ENCODE assay signal across 31 cellular contexts in genomic region chr3:3209057-3209456, GRCh38.
"Had no signal": no experiment of that assay in that cellular context is flagged by ENCODE, and none has a peak within 500 bp of the region (broad histone marks: within the 10 kb centered on the region; RNA-seq: fewer than 3 reads in every experiment).

No MANE protein-coding gene starts in this region.

- DNase-seq: hypothalamus; immature natural killer cell; kidney; left colon; left lung; lower lobe of right lung; mammary epithelial cell; mesenchymal stem cell; naive B cell; natural killer cell; nephron progenitor cell; ovary; retina; right cardiac atrium; stimulated activated CD4-positive, alpha-beta T cell treated with anti-CD3 and anti-CD28 coated beads, Interleukin-12 subunit alpha, Interleukin-12 subunit beta, amount 100 ng/mL, for 4 hours; stimulated activated CD4-positive, alpha-beta T cell treated with anti-CD3 and anti-CD28 coated beads, Interleukin-15, amount 100 ng/mL, for 24 hours; stimulated activated CD4-positive, alpha-beta T cell treated with anti-CD3 and anti-CD28 coated beads, Interleukin-2, amount 100 ng/mL, for 24 hours; stimulated activated CD4-positive, alpha-beta T cell treated with anti-CD3 and anti-CD28 coated beads, Interleukin-4, amount 100 ng/mL, for 1 hour; stimulated activated naive B cell treated with anti-CD40 and anti-IgM and Interleukin-4, amounts not matched to agents 10 μg/mL and 1 μg/mL and 100 μg/mL, for 72 hours; stimulated activated naive CD8-positive, alpha-beta T cell treated with anti-CD3 and anti-CD28 coated beads, Interleukin-15, Interleukin-2, amounts not matched to agents 100 U/mL and 50 U/mL, for 24 hours; stomach; testis; thyroid gland; transverse colon; upper lobe of right lung had no signal

- H3K27ac ChIP-seq: left lung, lower lobe of right lung, neural progenitor cell, neutrophil, ovary, skin epidermis, stomach, testis, thyroid gland, transverse colon, upper lobe of right lung had no signal

- H3K4me3 ChIP-seq: left lung, lower lobe of right lung, neural progenitor cell, ovary, skin epidermis, stomach, testis, thyroid gland, transverse colon, upper lobe of right lung had no signal

- H3K36me3 ChIP-seq: left lung, lower lobe of right lung, neural progenitor cell, neutrophil, ovary, stomach, thyroid gland, transverse colon, upper lobe of right lung had no signal

- H3K4me2 ChIP-seq: neural progenitor cell had no signal

- FAIRE-seq: islet of Langerhans, kidney, urothelium cell line had no signal

- H3K4me1 ChIP-seq: left lung, lower lobe of right lung, neural progenitor cell, stomach, testis, thyroid gland, transverse colon, upper lobe of right lung had no signal

- ATAC-seq: left colon; left lung; lower lobe of right lung; natural killer cell; right cardiac atrium; sciatic nerve; stimulated activated naive B cell treated with anti-CD40 and anti-IgM and Interleukin-4, amounts not matched to agents 10 μg/mL and 1 μg/mL and 100 μg/mL, for 72 hours; stimulated activated naive CD8-positive, alpha-beta T cell treated with anti-CD3 and anti-CD28 coated beads, Interleukin-15, Interleukin-2, amounts not matched to agents 100 U/mL and 50 U/mL, for 24 hours; upper lobe of right lung had no signal

- H3K9ac ChIP-seq: neural progenitor cell had no signal

- H3K9me3 ChIP-seq: left lung, lower lobe of right lung, neutrophil, ovary, stomach, testis, thyroid gland, transverse colon, upper lobe of right lung had no signal

- H2AFZ ChIP-seq: neural progenitor cell had no signal

- H3K27me3 ChIP-seq: left lung, neural progenitor cell, neutrophil, ovary, testis, thyroid gland, transverse colon, upper lobe of right lung had no signal
